In the genomic region with DNA sequence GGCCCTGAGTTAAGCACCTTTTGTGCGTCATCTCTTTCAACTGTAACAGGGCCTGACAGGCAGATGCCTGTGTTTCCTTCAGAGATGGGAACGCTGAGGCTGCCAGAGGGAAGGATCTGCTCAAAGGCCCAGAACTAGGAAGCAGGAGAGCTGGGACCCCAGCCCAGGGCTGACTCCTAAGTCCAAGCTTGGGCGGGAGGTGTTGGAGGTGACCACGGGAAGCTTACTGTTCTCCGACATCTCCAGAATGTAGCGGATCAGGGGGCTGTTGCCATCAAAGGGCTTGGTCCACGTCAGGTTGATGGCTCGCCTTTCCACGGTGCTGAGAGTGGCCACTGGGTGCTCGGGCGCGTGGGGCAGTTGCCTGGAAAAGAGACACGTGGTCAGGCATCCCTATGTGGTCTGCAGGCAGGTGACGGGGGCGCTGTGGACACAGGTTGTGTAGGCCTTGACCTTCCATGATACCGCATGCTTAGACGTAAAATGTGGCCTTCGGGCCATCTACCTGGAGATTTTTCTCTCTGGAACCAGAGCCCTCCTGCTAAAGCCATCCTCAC, we compare ENCODE assay signal across 28 cellular contexts.
"Had no signal": no experiment of that assay in that cellular context is flagged by ENCODE, and none has a peak within 500 bp of the region (broad histone marks: within the 10 kb centered on the region; RNA-seq: fewer than 3 reads in every experiment).

No MANE protein-coding gene starts in this region.

- H3K4me3 ChIP-seq: coronary artery, esophagus muscularis mucosa, heart right ventricle, left ventricle myocardium inferior, lung, prostate gland, right atrium auricular region, suprapubic skin, transverse colon, upper lobe of right lung, vagina had no signal

- ATAC-seq: foreskin keratinocyte; heart right ventricle; left colon; natural killer cell; stimulated activated naive CD8-positive, alpha-beta T cell treated with anti-CD3 and anti-CD28 coated beads, Interleukin-15, amount 100 ng/mL, for 72 hours had no signal

- H3K36me3 ChIP-seq: esophagus muscularis mucosa, left ventricle myocardium inferior, prostate gland, right atrium auricular region, suprapubic skin, transverse colon, upper lobe of right lung, vagina had no signal

- H3K4me1 ChIP-seq: foreskin keratinocyte, heart right ventricle, left ventricle myocardium inferior, parathyroid adenoma, prostate gland, right atrium auricular region, suprapubic skin, transverse colon, upper lobe of right lung, vagina had no signal

- H3K9ac ChIP-seq: parathyroid adenoma had no signal

- DNase-seq: dermis blood vessel endothelial cell; effector memory CD4-positive, alpha-beta T cell; foreskin keratinocyte; glutamatergic neuron; heart right ventricle; hippocampal formation; kidney glomerular epithelial cell; left colon; left ventricle myocardium inferior; natural killer cell; occipital lobe; small intestine; stimulated activated CD4-positive, alpha-beta T cell treated with anti-CD3 and anti-CD28 coated beads, Interleukin-12 subunit alpha, Interleukin-12 subunit beta, amount 100 ng/mL, for 4 hours; stimulated activated CD4-positive, alpha-beta T cell treated with anti-CD3 and anti-CD28 coated beads, Interleukin-1b, Interleukin-23, amount 100 ng/mL, for 48 hours; stimulated activated CD4-positive, alpha-beta T cell treated with anti-CD3 and anti-CD28 coated beads, Interleukin-4, amount 100 ng/mL, for 1 hour; stimulated activated CD8-positive, alpha-beta memory T cell treated with anti-CD3 and anti-CD28 coated beads, Interleukin-4, amount 100 ng/mL, for 48 hours; stimulated activated naive CD4-positive, alpha-beta T cell; stimulated activated naive CD8-positive, alpha-beta T cell treated with anti-CD3 and anti-CD28 coated beads, Interleukin-15, amount 100 ng/mL, for 72 hours; transverse colon; upper lobe of right lung had no signal

- H3K27me3 ChIP-seq: heart right ventricle, right atrium auricular region, suprapubic skin, transverse colon, upper lobe of right lung, vagina had no signal

- H3K9me3 ChIP-seq: esophagus muscularis mucosa, heart right ventricle, left ventricle myocardium inferior, prostate gland, right atrium auricular region, suprapubic skin, transverse colon, upper lobe of right lung, vagina had no signal

- H3K27ac ChIP-seq: coronary artery, esophagus muscularis mucosa, foreskin keratinocyte, heart right ventricle, left ventricle myocardium inferior, parathyroid adenoma, prostate gland, right atrium auricular region, suprapubic skin, transverse colon, upper lobe of right lung, vagina had no signal
